In the genomic region with DNA sequence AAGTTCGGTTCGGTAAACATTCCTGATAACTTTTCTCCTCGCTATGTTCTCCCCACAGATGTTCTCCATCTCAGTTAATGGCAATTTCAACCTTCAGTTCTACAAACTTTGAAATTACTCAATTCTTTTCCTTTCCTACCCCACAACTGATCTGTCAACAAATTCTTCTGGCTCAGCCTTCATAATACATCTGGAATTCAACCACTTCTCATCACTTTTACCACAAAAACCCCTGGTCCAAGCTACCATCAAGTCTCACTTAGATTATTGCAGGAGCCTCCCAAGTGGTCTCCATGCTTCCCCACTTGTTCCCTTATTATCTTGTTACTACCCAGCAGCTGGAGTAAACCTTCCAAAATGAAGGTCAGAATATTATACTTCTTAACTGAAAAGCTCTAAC, we compare ENCODE assay signal across 1 cellular context.
TF ChIP-seq lines count a peak whose summit lies in the region.

No MANE protein-coding gene starts in this region.

TF ChIP-seq in IMR-90, 13 proteins besides CTCF, POLR2A, EP300 and RAD21 (continued from another document):
- no peak for TF ChIP-seq MAZ (IDR thresholded peaks at IDR 0.05; ENCODE audit: borderline replicate concordance, low read depth, low read length)
- TF ChIP-seq BHLHE40 (IDR thresholded peaks at IDR 0.05; ENCODE audit: low read depth, low read length), result no peak
- TF ChIP-seq, protein P1, sequence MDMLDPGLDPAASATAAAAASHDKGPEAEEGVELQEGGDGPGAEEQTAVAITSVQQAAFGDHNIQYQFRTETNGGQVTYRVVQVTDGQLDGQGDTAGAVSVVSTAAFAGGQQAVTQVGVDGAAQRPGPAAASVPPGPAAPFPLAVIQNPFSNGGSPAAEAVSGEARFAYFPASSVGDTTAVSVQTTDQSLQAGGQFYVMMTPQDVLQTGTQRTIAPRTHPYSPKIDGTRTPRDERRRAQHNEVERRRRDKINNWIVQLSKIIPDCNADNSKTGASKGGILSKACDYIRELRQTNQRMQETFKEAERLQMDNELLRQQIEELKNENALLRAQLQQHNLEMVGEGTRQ (IDR thresholded peaks at IDR 0.05; ENCODE audit: low read depth, low read length), result no peak
- TF ChIP-seq, protein P2, sequence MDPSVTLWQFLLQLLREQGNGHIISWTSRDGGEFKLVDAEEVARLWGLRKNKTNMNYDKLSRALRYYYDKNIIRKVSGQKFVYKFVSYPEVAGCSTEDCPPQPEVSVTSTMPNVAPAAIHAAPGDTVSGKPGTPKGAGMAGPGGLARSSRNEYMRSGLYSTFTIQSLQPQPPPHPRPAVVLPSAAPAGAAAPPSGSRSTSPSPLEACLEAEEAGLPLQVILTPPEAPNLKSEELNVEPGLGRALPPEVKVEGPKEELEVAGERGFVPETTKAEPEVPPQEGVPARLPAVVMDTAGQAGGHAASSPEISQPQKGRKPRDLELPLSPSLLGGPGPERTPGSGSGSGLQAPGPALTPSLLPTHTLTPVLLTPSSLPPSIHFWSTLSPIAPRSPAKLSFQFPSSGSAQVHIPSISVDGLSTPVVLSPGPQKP (IDR thresholded peaks at IDR 0.05; ENCODE audit: borderline replicate concordance, low read depth, low read length), result no peak
TF ChIP-seq in IMR-90: peak in this region for 0.
